ENCODE assay signal across 8 cellular contexts in the genomic region with DNA sequence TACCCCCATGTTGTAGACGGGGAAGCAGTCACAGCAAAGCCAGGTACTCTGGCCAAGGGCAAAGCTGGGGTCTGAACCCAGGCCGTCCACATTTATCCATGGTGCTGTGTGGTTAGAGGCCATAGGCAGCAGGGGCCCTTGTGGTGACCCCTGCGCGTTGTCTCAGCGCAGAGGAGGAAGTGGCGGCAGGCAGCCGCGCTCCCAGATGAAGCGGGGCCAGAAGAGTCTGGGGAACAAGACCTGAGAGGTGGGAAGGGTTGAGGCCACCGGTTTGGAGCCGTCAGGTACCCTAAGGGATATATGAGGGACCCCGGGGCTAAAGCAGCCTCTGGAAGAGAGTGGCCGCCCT. TPM values are rescaled to one million over a fixed set of nuclear protein-coding genes. Genes with fewer than 3 reads are reported as not detected.
DNase-seq lines count a peak whose midpoint lies in the region; ATAC-seq and TF ChIP-seq lines count a peak whose summit lies in the region.

No MANE protein-coding gene starts in this region.

- H3K36me3 Mint-ChIP-seq in immature natural killer cell, result no peaks in the 10 kb centered on the region

- H3K27ac Mint-ChIP-seq in immature natural killer cell, result peak overlapping the region; percentile 52 to 84 (median 77)

- peak; percentile 2 for DNase-seq in activated effector memory CD4-positive, alpha-beta T cell treated with Interleukin-2 at 50 U/mL for 16 hours
- no peak for DNase-seq in activated effector memory CD4-positive, alpha-beta T cell treated with anti-CD3 and anti-CD28 coated beads, Interleukin-2, amount 50 U/mL, for 16 hours
- DNase-seq in NCI-H748 treated with DMSO at 0.1 percent for 48 hours (lab: John Stamatoyannopoulos, UW) (peak; percentile 22), astrocyte of the spinal cord (ENCODE audit: low read depth, low spot score) (no peak), immature natural killer cell (peak in 2 of 3 donors; percentile 29 to 30), AG08396 (ENCODE audit: low spot score) (no peak)
- DNase-seq in stimulated activated naive CD8-positive, alpha-beta T cell treated with anti-CD3 and anti-CD28 coated beads, Interleukin-15, Interleukin-2, amounts not matched to agents 100 U/mL and 50 U/mL, for 24 hours, result peak; percentile 37

- no peaks in the 10 kb centered on the region for H3K9me3 Mint-ChIP-seq in immature natural killer cell

- H3K4me3 Mint-ChIP-seq in immature natural killer cell, result peak overlapping the region; percentile 86 to 93 (median 88)

- H3K27me3 Mint-ChIP-seq in immature natural killer cell (ENCODE audit: low read depth in 3 of 3), result peaks cover 4 to 9% (median 5%) of the 10 kb centered on the region in 3 donors

- in situ Hi-C loops in astrocyte of the spinal cord (cut with HindIII; ENCODE audit: low sequenced_read_pairs), result no loop called here

- H3K4me3 ChIP-seq in astrocyte of the spinal cord (ENCODE audit: low read depth, low read length), result peak overlapping the region; percentile 51

- TF ChIP-seq CTCF in astrocyte of the spinal cord (IDR thresholded peaks at IDR 0.05; ENCODE audit: low read depth, low read length), result no peak

- peaks cover 14% of the 10 kb centered on the region in 2 donors for H3K4me1 Mint-ChIP-seq in immature natural killer cell

- peak; percentile 36 for ATAC-seq in HG02840 (IDR thresholded peaks at IDR 0.05; ENCODE audit: low FRiP score, unreplicated experiment)
- ATAC-seq in stimulated activated naive CD8-positive, alpha-beta T cell treated with anti-CD3 and anti-CD28 coated beads, Interleukin-15, Interleukin-2, amounts not matched to agents 100 U/mL and 50 U/mL, for 24 hours, result peak; percentile 44

RNA-seq across cellular contexts. Expression of gene ZNF396, which starts 0.8 kb away (rescaled TPM):
- 1 to 10 TPM in 1 of 3 donors, under 1 TPM in 1, not detected in 1; 0.53 to 1.0 TPM for polyA plus RNA-seq in immature natural killer cell

RNA-seq across cellular contexts. Expression of gene ZNF24, which starts 32.1 kb away (rescaled TPM):
- polyA plus RNA-seq in immature natural killer cell, result 10 to 100 TPM; 46.4 to 83.3 (median 76.7) TPM

Comparison
In these comparisons a context has a peak if more than half of its experiments do, and no peak if none do; other contexts are left out.
1. DNase-seq: peak in activated effector memory CD4-positive, alpha-beta T cell treated with Interleukin-2 at 50 U/mL for 16 hours (single experiment), NCI-H748 treated with DMSO at 0.1 percent for 48 hours (single experiment), immature natural killer cell (2 of 3) and stimulated activated naive CD8-positive, alpha-beta T cell treated with anti-CD3 and anti-CD28 coated beads, Interleukin-15, Interleukin-2, amounts not matched to agents 100 U/mL and 50 U/mL, for 24 hours (single experiment); none in activated effector memory CD4-positive, alpha-beta T cell treated with anti-CD3 and anti-CD28 coated beads, Interleukin-2, amount 50 U/mL, for 16 hours (single experiment), astrocyte of the spinal cord (single experiment) and AG08396 (single experiment).